In the genomic region with DNA sequence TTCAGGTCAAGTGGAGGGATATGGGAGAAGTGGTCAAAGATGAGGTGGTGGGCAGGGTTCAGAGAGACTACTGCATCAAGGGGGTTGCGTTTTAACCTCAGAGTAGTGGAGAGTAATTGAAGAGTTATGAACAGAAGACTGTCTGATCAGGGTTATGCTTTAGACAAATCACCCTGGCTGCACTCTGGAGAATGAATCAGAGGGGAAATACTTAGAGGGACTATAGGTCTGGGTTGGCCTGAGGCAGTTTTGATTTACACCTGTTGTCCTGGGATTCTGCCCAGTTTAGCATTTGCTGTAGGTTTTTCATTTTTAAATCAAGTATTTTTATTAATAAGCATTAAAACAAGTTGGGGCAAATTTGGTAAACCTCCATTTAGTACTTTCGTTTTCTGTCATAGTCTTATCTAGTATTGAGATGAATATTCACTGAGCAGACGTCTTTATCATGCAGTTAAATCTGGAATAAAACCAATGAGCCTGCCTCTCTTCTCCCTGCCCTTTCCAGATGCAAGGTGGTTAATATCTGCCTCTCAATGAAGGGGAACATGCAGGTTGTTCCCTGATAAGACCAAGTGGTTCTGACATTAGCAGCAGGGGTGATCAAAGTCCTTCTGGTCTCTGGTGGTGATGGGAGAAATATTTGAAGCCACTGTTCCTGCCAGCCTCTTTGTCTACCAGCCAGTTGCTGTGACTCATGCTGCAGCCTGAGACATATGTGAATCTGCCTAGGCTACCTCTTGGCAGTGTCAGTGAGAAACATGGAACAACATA, we compare ENCODE assay signal across 8 cellular contexts.
DNase-seq lines count a peak whose midpoint lies in the region; ATAC-seq and TF ChIP-seq lines count a peak whose summit lies in the region.

No MANE protein-coding gene starts in this region.

- in situ Hi-C loops in G401 (cut with HindIII; ENCODE audit: low sequenced_read_pairs): no loop called here

- POLR2A ChIA-PET in PC-9 (lab: Charles Lee; ENCODE audit: unreplicated experiment): no interaction called here

- ATAC-seq in GM21526 (IDR thresholded peaks at IDR 0.05; ENCODE audit: low FRiP score, unreplicated experiment) (peak; percentile 65), heart right ventricle (peak in 5 of 8 donors; percentile 80 to 97 (median 94)), left lung (no peak)

- no peak for TF ChIP-seq EP300 in suprapubic skin (IDR thresholded peaks at IDR 0.05)

- CTCF ChIA-PET in PC-9 (lab: Charles Lee): no interaction called here

- peak; percentile 57 for DNase-seq in G401 (ENCODE audit: low spot score)
- DNase-seq in PC-9: peak in 1 of 2 experiments; percentile 56
- no peak for DNase-seq in heart right ventricle
- DNase-seq in GDM1 (lab: John Stamatoyannopoulos, UW): no peak
- no peak for DNase-seq in left lung
- DNase-seq in suprapubic skin (ENCODE audit: low spot score in 2 of 2): no peak
- no peak for DNase-seq in H7

- TF ChIP-seq CTCF in PC-9 (conservative IDR thresholded peaks at IDR 0.05) (no peak), heart right ventricle (IDR thresholded peaks at IDR 0.05) (no peak), left lung (IDR thresholded peaks at IDR 0.05) (no peak), suprapubic skin (IDR thresholded peaks at IDR 0.05) (no peak)

- H3K9me3 ChIP-seq in PC-9 (ENCODE audit: insufficient read depth, low read depth): no peaks in the 10 kb centered on the region
- no peaks in the 10 kb centered on the region for H3K9me3 ChIP-seq in heart right ventricle
- H3K9me3 ChIP-seq in left lung: no peaks in the 10 kb centered on the region
- H3K9me3 ChIP-seq in suprapubic skin: no peaks in the 10 kb centered on the region

- H3K36me3 ChIP-seq in PC-9 (ENCODE audit: low read depth) (no peaks in the 10 kb centered on the region), heart right ventricle (no peaks in the 10 kb centered on the region), left lung (no peaks in the 10 kb centered on the region), suprapubic skin (no peaks in the 10 kb centered on the region), H7 (replicated peaks; ENCODE audit: control insufficient read depth, insufficient read depth, low read length) (no peaks in the 10 kb centered on the region)

- no peaks in the 10 kb centered on the region for H4K20me1 ChIP-seq in PC-9 (ENCODE audit: insufficient read depth)

- no peak overlapping the region for H3K4me3 ChIP-seq in PC-9
- no peak overlapping the region for H3K4me3 ChIP-seq in heart right ventricle
- no peak overlapping the region for H3K4me3 ChIP-seq in left lung
- no peak overlapping the region for H3K4me3 ChIP-seq in suprapubic skin
- H3K4me3 ChIP-seq in H7 (ENCODE audit: insufficient read depth, low read depth, low read length): no peak overlapping the region

- H3F3A ChIP-seq in PC-9 (ENCODE audit: insufficient read depth, low read depth): peaks cover 8% of the 10 kb centered on the region; the same call in 1 of the 2 replicates

- WGBS in heart right ventricle, 2 donors: 43 to 49% methylated on average over 3 of the region's 3 CpGs
- WGBS in suprapubic skin: 24% methylated on average over 3 of the region's 3 CpGs

- no TSS peak for BruUV-seq in PC-9 (replicated peaks; lab: Mats Ljungman, UMichigan)

- no peak overlapping the region for H2AFZ ChIP-seq in PC-9

- no peaks in the 10 kb centered on the region for H3K79me2 ChIP-seq in PC-9 (ENCODE audit: low read depth)

- H3K27ac ChIP-seq in PC-9 (no peak overlapping the region), heart right ventricle (peak overlapping the region in 1 of 10 donors; percentile 34), left lung (no peak overlapping the region), suprapubic skin (no peak overlapping the region)

- peak overlapping the region; percentile 36 for H3K4me2 ChIP-seq in PC-9

- H3K4me1 ChIP-seq in PC-9 (replicated peaks; ENCODE audit: insufficient read depth): peaks cover 23% of the 10 kb centered on the region
- no peaks in the 10 kb centered on the region for H3K4me1 ChIP-seq in heart right ventricle
- no peaks in the 10 kb centered on the region for H3K4me1 ChIP-seq in left lung
- no peaks in the 10 kb centered on the region for H3K4me1 ChIP-seq in suprapubic skin

- TF ChIP-seq POLR2A in suprapubic skin (IDR thresholded peaks at IDR 0.05): no peak

- intact Hi-C loops in PC-9 (cut with micrococcal nuclease; ENCODE audit: unreplicated experiment) (no loop called here), heart right ventricle (cut with DNase I) (no loop called here), left lung (cut with DNase I) (no loop called here)

- no peaks in the 10 kb centered on the region for H3K9me2 ChIP-seq in PC-9 (ENCODE audit: insufficient read depth)

- H3K27me3 ChIP-seq in PC-9 (ENCODE audit: insufficient read depth, low read depth) (no peaks in the 10 kb centered on the region), heart right ventricle (peaks cover 0 to 24% (median 0%) of the 10 kb centered on the region in 7 donors), left lung (no peaks in the 10 kb centered on the region), suprapubic skin (no peaks in the 10 kb centered on the region), H7 (ENCODE audit: control insufficient read depth, insufficient read depth, low read length) (no peaks in the 10 kb centered on the region)
